In genomic region chr20:19660808-19661378, GRCh38 we compare ENCODE assay signal across 1 cellular context.
A peak's percentile ranks its signal among the peaks of the same experiment; 100 is the strongest.
TF ChIP-seq lines count a peak whose summit lies in the region.

No MANE protein-coding gene starts in this region.

TF ChIP-seq in HepG2, 621 proteins besides CTCF, POLR2A, EP300 and RAD21 (continued from another document and continues in another):
- no peak for TF ChIP-seq ZNF333 (CRISPR knock-in tag; IDR thresholded peaks at IDR 0.05; ENCODE audit: borderline replicate concordance)
- TF ChIP-seq ZNF350 (CRISPR knock-in tag; IDR thresholded peaks at IDR 0.05; ENCODE audit: borderline replicate concordance, low read depth), result no peak
- TF ChIP-seq ZNF674 (CRISPR knock-in tag; IDR thresholded peaks at IDR 0.05; ENCODE audit: low read depth), result no peak
- TF ChIP-seq ZNF3 (CRISPR knock-in tag; IDR thresholded peaks at IDR 0.05), result no peak
- TF ChIP-seq ZSCAN29 (CRISPR knock-in tag; conservative IDR thresholded peaks at IDR 0.05), result no peak
- TF ChIP-seq, protein P1, sequence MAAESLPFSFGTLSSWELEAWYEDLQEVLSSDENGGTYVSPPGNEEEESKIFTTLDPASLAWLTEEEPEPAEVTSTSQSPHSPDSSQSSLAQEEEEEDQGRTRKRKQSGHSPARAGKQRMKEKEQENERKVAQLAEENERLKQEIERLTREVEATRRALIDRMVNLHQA (CRISPR knock-in tag; IDR thresholded peaks at IDR 0.05), result no peak
- TF ChIP-seq KMT2B (CRISPR knock-in tag; IDR thresholded peaks at IDR 0.05), result no peak
- TF ChIP-seq ZNF143 (CRISPR knock-in tag; IDR thresholded peaks at IDR 0.05), result no peak
- no peak for TF ChIP-seq MED8 (CRISPR knock-in tag; IDR thresholded peaks at IDR 0.05; ENCODE audit: insufficient replicate concordance)
- no peak for TF ChIP-seq E2F2 (CRISPR knock-in tag; IDR thresholded peaks at IDR 0.05; ENCODE audit: borderline replicate concordance)
- no peak for TF ChIP-seq SALL2 (CRISPR knock-in tag; IDR thresholded peaks at IDR 0.05)
- no peak for TF ChIP-seq MIER3 (CRISPR knock-in tag; IDR thresholded peaks at IDR 0.05; ENCODE audit: borderline replicate concordance)
- peak; percentile 39; the same call in 1 of the 2 replicates for TF ChIP-seq TBX2 (CRISPR knock-in tag; IDR thresholded peaks at IDR 0.05; ENCODE audit: borderline replicate concordance)
- TF ChIP-seq RELA (CRISPR knock-in tag; IDR thresholded peaks at IDR 0.05), result no peak
- no peak for TF ChIP-seq ELF4 (CRISPR knock-in tag; IDR thresholded peaks at IDR 0.05; ENCODE audit: borderline replicate concordance)
- no peak for TF ChIP-seq NR2F2 (IDR thresholded peaks at IDR 0.05; ENCODE audit: borderline replicate concordance, low read depth)
- TF ChIP-seq, protein P2, sequence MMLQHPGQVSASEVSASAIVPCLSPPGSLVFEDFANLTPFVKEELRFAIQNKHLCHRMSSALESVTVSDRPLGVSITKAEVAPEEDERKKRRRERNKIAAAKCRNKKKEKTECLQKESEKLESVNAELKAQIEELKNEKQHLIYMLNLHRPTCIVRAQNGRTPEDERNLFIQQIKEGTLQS (CRISPR knock-in tag; IDR thresholded peaks at IDR 0.05), result no peak
- no peak for TF ChIP-seq GRHL1 (CRISPR knock-in tag; conservative IDR thresholded peaks at IDR 0.05)
- TF ChIP-seq TCF7L2 (IDR thresholded peaks at IDR 0.05; ENCODE audit: low read depth, low read length), result no peak
- TF ChIP-seq THAP8 (CRISPR knock-in tag; IDR thresholded peaks at IDR 0.05; ENCODE audit: borderline replicate concordance), result no peak
- no peak for TF ChIP-seq ZNF543 (CRISPR knock-in tag; IDR thresholded peaks at IDR 0.05)
- TF ChIP-seq ZNF138 (CRISPR knock-in tag; IDR thresholded peaks at IDR 0.05; ENCODE audit: low read depth), result no peak
- TF ChIP-seq SETDB1 (CRISPR knock-in tag; IDR thresholded peaks at IDR 0.05; ENCODE audit: borderline replicate concordance), result no peak
- TF ChIP-seq RAD51 (IDR thresholded peaks at IDR 0.05; ENCODE audit: borderline replicate concordance), result no peak
- TF ChIP-seq, protein P3, sequence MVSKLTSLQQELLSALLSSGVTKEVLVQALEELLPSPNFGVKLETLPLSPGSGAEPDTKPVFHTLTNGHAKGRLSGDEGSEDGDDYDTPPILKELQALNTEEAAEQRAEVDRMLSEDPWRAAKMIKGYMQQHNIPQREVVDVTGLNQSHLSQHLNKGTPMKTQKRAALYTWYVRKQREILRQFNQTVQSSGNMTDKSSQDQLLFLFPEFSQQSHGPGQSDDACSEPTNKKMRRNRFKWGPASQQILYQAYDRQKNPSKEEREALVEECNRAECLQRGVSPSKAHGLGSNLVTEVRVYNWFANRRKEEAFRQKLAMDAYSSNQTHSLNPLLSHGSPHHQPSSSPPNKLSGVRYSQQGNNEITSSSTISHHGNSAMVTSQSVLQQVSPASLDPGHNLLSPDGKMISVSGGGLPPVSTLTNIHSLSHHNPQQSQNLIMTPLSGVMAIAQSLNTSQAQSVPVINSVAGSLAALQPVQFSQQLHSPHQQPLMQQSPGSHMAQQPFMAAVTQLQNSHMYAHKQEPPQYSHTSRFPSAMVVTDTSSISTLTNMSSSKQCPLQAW (CRISPR knock-in tag; IDR thresholded peaks at IDR 0.05), result no peak
- no peak for TF ChIP-seq NKX3-1 (CRISPR knock-in tag; IDR thresholded peaks at IDR 0.05)
- no peak for TF ChIP-seq ZNF562 (CRISPR knock-in tag; IDR thresholded peaks at IDR 0.05; ENCODE audit: borderline replicate concordance)
- no peak for TF ChIP-seq NFATC3 (CRISPR knock-in tag; IDR thresholded peaks at IDR 0.05)
- no peak for TF ChIP-seq PRDM4 (CRISPR knock-in tag; IDR thresholded peaks at IDR 0.05; ENCODE audit: borderline replicate concordance)
- no peak for TF ChIP-seq KDM1A (CRISPR knock-in tag; IDR thresholded peaks at IDR 0.05)
- TF ChIP-seq SMAD1 (CRISPR knock-in tag; IDR thresholded peaks at IDR 0.05; ENCODE audit: borderline replicate concordance, low read depth), result no peak
- TF ChIP-seq BHLHE40 (IDR thresholded peaks at IDR 0.05; ENCODE audit: low read length), result no peak
- TF ChIP-seq ZSCAN9 (CRISPR knock-in tag; IDR thresholded peaks at IDR 0.05; ENCODE audit: borderline replicate concordance), result no peak
- TF ChIP-seq ZNF33B (CRISPR knock-in tag; IDR thresholded peaks at IDR 0.05), result no peak
- TF ChIP-seq PPARG (CRISPR knock-in tag; conservative IDR thresholded peaks at IDR 0.05), result no peak
- no peak for TF ChIP-seq EZH2 (conservative IDR thresholded peaks at IDR 0.05; ENCODE audit: low read depth, low read length)
- no peak for TF ChIP-seq ZNF136 (CRISPR knock-in tag; IDR thresholded peaks at IDR 0.05; ENCODE audit: low read depth)
- TF ChIP-seq TGIF2 (CRISPR knock-in tag; IDR thresholded peaks at IDR 0.05), result no peak
- no peak for TF ChIP-seq MTERF4 (CRISPR knock-in tag; IDR thresholded peaks at IDR 0.05)
- TF ChIP-seq REPIN1 (CRISPR knock-in tag; IDR thresholded peaks at IDR 0.05; ENCODE audit: borderline replicate concordance, low read depth), result no peak
- TF ChIP-seq, protein P4, sequence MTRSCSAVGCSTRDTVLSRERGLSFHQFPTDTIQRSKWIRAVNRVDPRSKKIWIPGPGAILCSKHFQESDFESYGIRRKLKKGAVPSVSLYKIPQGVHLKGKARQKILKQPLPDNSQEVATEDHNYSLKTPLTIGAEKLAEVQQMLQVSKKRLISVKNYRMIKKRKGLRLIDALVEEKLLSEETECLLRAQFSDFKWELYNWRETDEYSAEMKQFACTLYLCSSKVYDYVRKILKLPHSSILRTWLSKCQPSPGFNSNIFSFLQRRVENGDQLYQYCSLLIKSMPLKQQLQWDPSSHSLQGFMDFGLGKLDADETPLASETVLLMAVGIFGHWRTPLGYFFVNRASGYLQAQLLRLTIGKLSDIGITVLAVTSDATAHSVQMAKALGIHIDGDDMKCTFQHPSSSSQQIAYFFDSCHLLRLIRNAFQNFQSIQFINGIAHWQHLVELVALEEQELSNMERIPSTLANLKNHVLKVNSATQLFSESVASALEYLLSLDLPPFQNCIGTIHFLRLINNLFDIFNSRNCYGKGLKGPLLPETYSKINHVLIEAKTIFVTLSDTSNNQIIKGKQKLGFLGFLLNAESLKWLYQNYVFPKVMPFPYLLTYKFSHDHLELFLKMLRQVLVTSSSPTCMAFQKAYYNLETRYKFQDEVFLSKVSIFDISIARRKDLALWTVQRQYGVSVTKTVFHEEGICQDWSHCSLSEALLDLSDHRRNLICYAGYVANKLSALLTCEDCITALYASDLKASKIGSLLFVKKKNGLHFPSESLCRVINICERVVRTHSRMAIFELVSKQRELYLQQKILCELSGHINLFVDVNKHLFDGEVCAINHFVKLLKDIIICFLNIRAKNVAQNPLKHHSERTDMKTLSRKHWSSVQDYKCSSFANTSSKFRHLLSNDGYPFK (CRISPR knock-in tag; IDR thresholded peaks at IDR 0.05; ENCODE audit: borderline replicate concordance), result no peak
- peak; percentile 57; the same call in 1 of the 2 replicates for TF ChIP-seq RARA (CRISPR knock-in tag; IDR thresholded peaks at IDR 0.05)
- TF ChIP-seq ATF2 (CRISPR knock-in tag; IDR thresholded peaks at IDR 0.05), result no peak
- no peak for TF ChIP-seq MIXL1 (CRISPR knock-in tag; IDR thresholded peaks at IDR 0.05)
- TF ChIP-seq DZIP1 (CRISPR knock-in tag; IDR thresholded peaks at IDR 0.05), result no peak
- no peak for TF ChIP-seq DR1 (CRISPR knock-in tag; IDR thresholded peaks at IDR 0.05)
- TF ChIP-seq ZNF883 (CRISPR knock-in tag; IDR thresholded peaks at IDR 0.05; ENCODE audit: not compliant biosample characterization), result no peak
- no peak for TF ChIP-seq GABPB1 (CRISPR knock-in tag; IDR thresholded peaks at IDR 0.05)
